ENCODE assay signal across 28 cellular contexts in genomic region chr7:158731761-158732160, GRCh38. TPM values are rescaled to one million over a fixed set of nuclear protein-coding genes. Genes with fewer than 3 reads are reported as not detected.
DNase-seq lines count a peak whose midpoint lies in the region; TF ChIP-seq lines count a peak whose summit lies in the region.
"Had no signal": no experiment of that assay in that cellular context is flagged by ENCODE, and none has a peak within 500 bp of the region (broad histone marks: within the 10 kb centered on the region; RNA-seq: fewer than 3 reads in every experiment).

No MANE protein-coding gene starts in this region.

- H3K36me3 ChIP-seq in esophagus muscularis mucosa, result peaks cover 32 to 73% (median 66%) of the 10 kb centered on the region in 4 donors
- H3K36me3 ChIP-seq: uterus had no signal

- H3K27ac ChIP-seq in esophagus muscularis mucosa (replicated peaks in 1 of 4), result peak overlapping the region; percentile 21 to 79 (median 62)
- H3K27ac ChIP-seq: GM23248, neutrophil, RWPE1, testis, uterus had no signal

- intact Hi-C loops in esophagus muscularis mucosa (cut with DNase I), result no loop called here

- no peak for TF ChIP-seq EP300 in esophagus muscularis mucosa (IDR thresholded peaks at IDR 0.05)

- H3K9me3 ChIP-seq in esophagus muscularis mucosa, result no peaks in the 10 kb centered on the region
- H3K9me3 ChIP-seq: esophagus squamous epithelium, left lung, neutrophil, testis, uterus had no signal

- H3K4me1 Mint-ChIP-seq in activated naive CD8-positive, alpha-beta T cell (ENCODE audit: low read depth), result peaks cover 3% of the 10 kb centered on the region
- H3K4me1 Mint-ChIP-seq in activated naive CD8-positive, alpha-beta T cell treated with anti-CD3 and anti-CD28 coated beads for 36 hours, result peaks cover 2% of the 10 kb centered on the region
- H3K4me1 Mint-ChIP-seq in type B pancreatic cell (ENCODE audit: unreplicated experiment), result peaks cover 9% of the 10 kb centered on the region
- H3K4me1 Mint-ChIP-seq: endodermal cell had no signal

- WGBS in esophagus muscularis mucosa, result 84% methylated on average over 6 of the region's 6 CpGs

- H3K27ac Mint-ChIP-seq in activated naive CD8-positive, alpha-beta T cell, result peak overlapping the region; percentile 54
- no peak overlapping the region for H3K27ac Mint-ChIP-seq in activated naive CD8-positive, alpha-beta T cell treated with anti-CD3 and anti-CD28 coated beads for 36 hours
- peak overlapping the region; percentile 9 for H3K27ac Mint-ChIP-seq in type B pancreatic cell
- H3K27ac Mint-ChIP-seq: activated T-helper 17 cell treated with anti-CD3 and anti-CD28 coated beads, Interleukin-2, amount 50 U/mL, for 72 hours; dendritic cell treated with granulocyte-macrophage colony-stimulating factor and Interleukin-4, amounts not matched to agents 40 ng/mL and 50 ng/mL, for 4 days; endodermal cell; progenitor cell of endocrine pancreas had no signal

- no peak for TF ChIP-seq POLR2A in esophagus muscularis mucosa (IDR thresholded peaks at IDR 0.05; ENCODE audit: low read depth)

- no peak overlapping the region for H3K4me3 Mint-ChIP-seq in activated naive CD8-positive, alpha-beta T cell
- no peak overlapping the region for H3K4me3 Mint-ChIP-seq in activated naive CD8-positive, alpha-beta T cell treated with anti-CD3 and anti-CD28 coated beads for 36 hours
- H3K4me3 Mint-ChIP-seq in type B pancreatic cell, result no peak overlapping the region
- H3K4me3 Mint-ChIP-seq: activated T-helper 17 cell treated with anti-CD3 and anti-CD28 coated beads, Interleukin-2, amount 50 U/mL, for 72 hours; CD14-positive monocyte; central memory CD8-positive, alpha-beta T cell; dendritic cell treated with granulocyte-macrophage colony-stimulating factor and Interleukin-4, amounts not matched to agents 40 ng/mL and 50 ng/mL, for 4 days; endodermal cell had no signal

- peak; percentile 18 to 43 for DNase-seq in NCI-H2081 (lab: John Stamatoyannopoulos, UW)
- DNase-seq in NCI-H2081 treated with DMSO at 0.1 percent for 48 hours (lab: John Stamatoyannopoulos, UW), result no peak
- no peak for DNase-seq in activated naive CD8-positive, alpha-beta T cell treated with anti-CD3 and anti-CD28 coated beads for 36 hours
- DNase-seq in esophagus muscularis mucosa (ENCODE audit: extremely low spot score), result no peak
- DNase-seq in type B pancreatic cell (ENCODE audit: extremely low spot score, unreplicated experiment), result no peak
- no peak for DNase-seq in NCI-H524 treated with DMSO at 0.1 percent for 48 hours (lab: John Stamatoyannopoulos, UW)
- DNase-seq in DMS53 (lab: John Stamatoyannopoulos, UW), result no peak
- DNase-seq: 8988T; activated CD4-positive, CD25-positive, alpha-beta regulatory T cell treated with anti-CD3 and anti-CD28 coated beads, Interleukin-2, amount 50 U/mL, for 72 hours; endodermal cell; esophagus squamous epithelium; foreskin melanocyte; GM23248; left lung; mesenchymal stem cell; NCI-H187 treated with DMSO at 0.1 percent for 48 hours; NCI-H226; stimulated activated naive CD4-positive, alpha-beta T cell; testis; uterus had no signal

- TF ChIP-seq CTCF in esophagus muscularis mucosa (IDR thresholded peaks at IDR 0.05) (no peak), type B pancreatic cell (conservative IDR thresholded peaks at IDR 0.05) (no peak)

- H3K9me3 Mint-ChIP-seq in activated naive CD8-positive, alpha-beta T cell (ENCODE audit: low read depth), result no peaks in the 10 kb centered on the region
- no peaks in the 10 kb centered on the region for H3K9me3 Mint-ChIP-seq in activated naive CD8-positive, alpha-beta T cell treated with anti-CD3 and anti-CD28 coated beads for 36 hours
- no peaks in the 10 kb centered on the region for H3K9me3 Mint-ChIP-seq in type B pancreatic cell
- H3K9me3 Mint-ChIP-seq: activated T-helper 17 cell treated with anti-CD3 and anti-CD28 coated beads, Interleukin-2, amount 50 U/mL, for 72 hours; CD14-positive monocyte; central memory CD8-positive, alpha-beta T cell; dendritic cell treated with granulocyte-macrophage colony-stimulating factor and Interleukin-4, amounts not matched to agents 40 ng/mL and 50 ng/mL, for 4 days; endodermal cell had no signal

- peaks cover 4% of the 10 kb centered on the region for H3K36me3 Mint-ChIP-seq in activated naive CD8-positive, alpha-beta T cell
- peaks cover 15% of the 10 kb centered on the region for H3K36me3 Mint-ChIP-seq in activated naive CD8-positive, alpha-beta T cell treated with anti-CD3 and anti-CD28 coated beads for 36 hours
- H3K36me3 Mint-ChIP-seq in type B pancreatic cell, result peaks cover 25% of the 10 kb centered on the region

- H3K27me3 ChIP-seq in esophagus muscularis mucosa, result no peaks in the 10 kb centered on the region
- H3K27me3 ChIP-seq: esophagus squamous epithelium, left lung, neutrophil, testis, uterus had no signal

- no peaks in the 10 kb centered on the region for H3K27me3 Mint-ChIP-seq in activated naive CD8-positive, alpha-beta T cell
- H3K27me3 Mint-ChIP-seq in activated naive CD8-positive, alpha-beta T cell treated with anti-CD3 and anti-CD28 coated beads for 36 hours, result no peaks in the 10 kb centered on the region
- no peaks in the 10 kb centered on the region for H3K27me3 Mint-ChIP-seq in type B pancreatic cell
- H3K27me3 Mint-ChIP-seq: activated T-helper 17 cell treated with anti-CD3 and anti-CD28 coated beads, Interleukin-2, amount 50 U/mL, for 72 hours; central memory CD8-positive, alpha-beta T cell; dendritic cell treated with granulocyte-macrophage colony-stimulating factor and Interleukin-4, amounts not matched to agents 40 ng/mL and 50 ng/mL, for 4 days; progenitor cell of endocrine pancreas had no signal

- H3K4me3 ChIP-seq in esophagus muscularis mucosa, result no peak overlapping the region
- H3K4me3 ChIP-seq: esophagus squamous epithelium, GM23248, left lung, testis, uterus had no signal

- peaks cover 0 to 21% (median 5%) of the 10 kb centered on the region in 4 donors for H3K4me1 ChIP-seq in esophagus muscularis mucosa
- H3K4me1 ChIP-seq: testis, uterus had no signal

RNA-seq across cellular contexts. Expression of gene NCAPG2, which starts 27.2 kb away (rescaled TPM):
- 100 to 1,000 TPM; 104 to 108 TPM for total RNA-seq in activated naive CD8-positive, alpha-beta T cell treated with anti-CD3 and anti-CD28 coated beads for 36 hours
- total RNA-seq in esophagus muscularis mucosa (1 to 10 TPM; 4.2 to 6.2 (median 4.4) TPM), type B pancreatic cell (ENCODE audit: low replicate concordance) (23.8 and 46.1 TPM in 2 replicates)

Comparison
In these comparisons a context has a peak if more than half of its experiments do, and no peak if none do; other contexts are left out.
1. DNase-seq: peak in NCI-H2081 (2 of 2); none in NCI-H2081 treated with DMSO at 0.1 percent for 48 hours (single experiment), activated naive CD8-positive, alpha-beta T cell treated with anti-CD3 and anti-CD28 coated beads for 36 hours (single experiment), esophagus muscularis mucosa (single experiment), type B pancreatic cell (single experiment), NCI-H524 treated with DMSO at 0.1 percent for 48 hours (single experiment) and DMS53 (single experiment).